Comparison of ENCODE assay signal across 10 cellular contexts in genomic region chr3:114093596-114093995, GRCh38. TPM values are rescaled to one million over a fixed set of nuclear protein-coding genes. Genes with fewer than 3 reads are reported as not detected.
DNase-seq lines count a peak whose midpoint lies in the region; TF ChIP-seq lines count a peak whose summit lies in the region.
"Had no signal": no experiment of that assay in that cellular context is flagged by ENCODE, and none has a peak within 500 bp of the region (broad histone marks: within the 10 kb centered on the region; RNA-seq: fewer than 3 reads in every experiment).

No MANE protein-coding gene starts in this region.

- in situ Hi-C loops in Caki2 (cut with HindIII; ENCODE audit: low pct_unique_long_range_greater_than_20kb, low sequenced_read_pairs), result no loop called here
- in situ Hi-C loops in KBM-7 (cut with MboI; ENCODE audit: low pct_unique_long_range_greater_than_20kb, low sequenced_read_pairs), result no loop called here
- in situ Hi-C loops in astrocyte of the spinal cord (cut with HindIII; ENCODE audit: low sequenced_read_pairs), result no loop called here

- H3K4me3 ChIP-seq in astrocyte of the spinal cord (ENCODE audit: low read depth, low read length) (no peak overlapping the region), smooth muscle cell (no peak overlapping the region), OCI-LY7 (ENCODE audit: low read depth, low read length, poor library complexity, severe bottlenecking) (no peak overlapping the region)
- H3K4me3 ChIP-seq: upper lobe of left lung had no signal

- H3K27ac ChIP-seq in smooth muscle cell (ENCODE audit: low read depth) (no peak overlapping the region), OCI-LY7 (ENCODE audit: low read depth, low read length, poor library complexity, severe bottlenecking) (no peak overlapping the region)

- H3K9ac ChIP-seq in smooth muscle cell (ENCODE audit: low read depth), result no peak overlapping the region

- no peaks in the 10 kb centered on the region for H3K9me2 ChIP-seq in OCI-LY7 (ENCODE audit: insufficient read depth, low read length)

- H3K4me2 ChIP-seq in smooth muscle cell, result no peak overlapping the region
- no peak overlapping the region for H3K4me2 ChIP-seq in OCI-LY7 (ENCODE audit: low read length)

- no peaks in the 10 kb centered on the region for H3K27me3 ChIP-seq in smooth muscle cell (ENCODE audit: low read depth)
- H3K27me3 ChIP-seq: upper lobe of left lung had no signal

- POLR2A ChIA-PET in OCI-LY7 (lab: Charles Lee), result interaction anchor here (1.1 kb wide), 1 partner anchor 11 kb away, joined by 3 read pairs; no protein-coding TSS in a partner anchor

- peaks cover 1% of the 10 kb centered on the region for H3K4me1 ChIP-seq in smooth muscle cell (ENCODE audit: low read depth)
- no peaks in the 10 kb centered on the region for H3K4me1 ChIP-seq in OCI-LY7 (ENCODE audit: insufficient read depth, low read length, poor library complexity, severe bottlenecking)

- H3K79me2 ChIP-seq in smooth muscle cell (ENCODE audit: low read depth), result no peaks in the 10 kb centered on the region
- no peaks in the 10 kb centered on the region for H3K79me2 ChIP-seq in OCI-LY7 (ENCODE audit: insufficient read depth, low read depth, low read length)

- 92% methylated on average over 2 of the region's 2 CpGs for WGBS in smooth muscle cell (ENCODE audit: low lambda C conversion rate)

- H3K36me3 ChIP-seq in smooth muscle cell (ENCODE audit: low read depth) (no peaks in the 10 kb centered on the region), OCI-LY7 (ENCODE audit: insufficient read depth, low read length) (peaks cover 7% of the 10 kb centered on the region)
- H3K36me3 ChIP-seq: upper lobe of left lung had no signal

- no peak overlapping the region for H2AFZ ChIP-seq in smooth muscle cell (ENCODE audit: low read depth)
- H2AFZ ChIP-seq in OCI-LY7 (ENCODE audit: low read length), result no peak overlapping the region

- CTCF ChIA-PET in OCI-LY7 (lab: Charles Lee; ENCODE audit: unreplicated experiment), result no interaction called here

- TF ChIP-seq CTCF in astrocyte of the spinal cord (IDR thresholded peaks at IDR 0.05; ENCODE audit: low read depth, low read length) (no peak), smooth muscle cell (IDR thresholded peaks at IDR 0.05; ENCODE audit: borderline replicate concordance, insufficient read depth, poor library complexity, severe bottlenecking) (no peak), OCI-LY7 (conservative IDR thresholded peaks at IDR 0.05; ENCODE audit: low read length) (no peak)

- no peaks in the 10 kb centered on the region for H4K20me1 ChIP-seq in smooth muscle cell (ENCODE audit: low read depth)
- H4K20me1 ChIP-seq in OCI-LY7 (ENCODE audit: insufficient read depth, low read length), result no peaks in the 10 kb centered on the region

- no peaks in the 10 kb centered on the region for H3K9me3 ChIP-seq in smooth muscle cell (replicated peaks; ENCODE audit: low read depth)
- no peaks in the 10 kb centered on the region for H3K9me3 ChIP-seq in OCI-LY7 (ENCODE audit: low read length)
- H3K9me3 ChIP-seq: upper lobe of left lung had no signal

- H3F3A ChIP-seq in smooth muscle cell (ENCODE audit: low read depth), result no peaks in the 10 kb centered on the region

- BruUV-seq in OCI-LY7 (replicated peaks; lab: Mats Ljungman, UMichigan), result no TSS peak

- intact Hi-C loops in OCI-LY7 (cut with micrococcal nuclease; ENCODE audit: unreplicated experiment), result no loop called here

- peak; percentile 7 for DNase-seq in Caki2 (ENCODE audit: low read depth)
- DNase-seq in KBM-7, result peak; percentile 9
- peak; percentile 80 for DNase-seq in astrocyte of the spinal cord (ENCODE audit: low read depth, low spot score)
- peak; percentile 14 for DNase-seq in mucosa of gallbladder (ENCODE audit: low spot score)
- no peak for DNase-seq in OCI-M1 (lab: John Stamatoyannopoulos, UW)
- DNase-seq in smooth muscle cell (lab: John Stamatoyannopoulos, UW; ENCODE audit: unreplicated experiment), result no peak
- DNase-seq in activated CD4-positive, CD25-positive, alpha-beta regulatory T cell (lab: John Stamatoyannopoulos, UW), result no peak
- no peak for DNase-seq in OCI-LY7 (ENCODE audit: low spot score)
- DNase-seq: Karpas-422, upper lobe of left lung had no signal

RNA-seq across cellular contexts. Expression of gene QTRT2, which starts 37.1 kb away (rescaled TPM):
- 25.0 and 31.2 TPM in 2 replicates for total RNA-seq in Caki2 (2014; rRNA removed; shearing (Covaris generic); ENCODE audit: low replicate concordance)
- total RNA-seq in mucosa of gallbladder (16.4 TPM), smooth muscle cell (6.9 and 14.9 TPM in 2 replicates), OCI-LY7 (2022) (54.6 and 57.2 TPM in 2 replicates)
- 4.2 and 7.1 TPM in 2 replicates for polyA plus RNA-seq in smooth muscle cell
- 43.1 and 47.4 TPM in 2 replicates for total RNA-seq in OCI-LY7 (2014; rRNA removed; shearing (Covaris generic))

RNA-seq across cellular contexts. Expression of gene CCDC191, which starts 37.3 kb away (rescaled TPM):
- 0.14 and 0.23 TPM in 2 replicates for total RNA-seq in Caki2 (2014; rRNA removed; shearing (Covaris generic); ENCODE audit: low replicate concordance)
- total RNA-seq in mucosa of gallbladder (7.2 TPM), smooth muscle cell (5.8 and 7.4 TPM in 2 replicates), OCI-LY7 (2022) (4.2 and 7.3 TPM in 2 replicates)
- polyA plus RNA-seq in smooth muscle cell, result 1.2 and 3.3 TPM in 2 replicates
- total RNA-seq in OCI-LY7 (2014; rRNA removed; shearing (Covaris generic)), result 5.0 and 5.4 TPM in 2 replicates

Comparison
In these comparisons a context has a peak if more than half of its experiments do, and no peak if none do; other contexts are left out.
1. DNase-seq: peak in Caki2 (single experiment), KBM-7 (single experiment), astrocyte of the spinal cord (single experiment) and mucosa of gallbladder (single experiment); none in OCI-M1 (single experiment), smooth muscle cell (single experiment), activated CD4-positive, CD25-positive, alpha-beta regulatory T cell (0 of 4) and OCI-LY7 (single experiment).